ENCODE assay signal across 11 cellular contexts in the genomic region with DNA sequence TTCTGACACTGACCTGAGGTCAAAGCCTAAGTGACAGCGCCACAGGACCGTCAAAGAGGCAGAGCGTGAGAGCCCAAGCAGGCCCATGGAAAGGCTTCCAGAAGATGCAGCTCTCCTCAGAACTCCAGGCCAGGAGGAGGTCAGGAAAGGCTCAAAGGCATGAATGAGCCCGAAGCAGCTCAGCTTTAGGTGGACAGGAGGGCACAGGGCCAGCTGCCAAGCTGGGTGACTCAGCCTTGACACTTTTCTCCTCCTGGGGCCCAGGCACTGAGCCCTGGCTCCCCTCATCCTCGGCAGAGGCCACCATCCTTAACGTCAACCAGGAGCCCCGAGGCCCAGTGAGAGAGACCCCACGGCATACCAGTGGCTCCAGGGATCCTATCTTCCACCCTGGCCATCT.
A peak's percentile ranks its signal among the peaks of the same experiment; 100 is the strongest.
DNase-seq lines count a peak whose midpoint lies in the region; ATAC-seq, FAIRE-seq and TF ChIP-seq lines count a peak whose summit lies in the region.
"Had no signal": no experiment of that assay in that cellular context is flagged by ENCODE, and none has a peak within 500 bp of the region (broad histone marks: within the 10 kb centered on the region; RNA-seq: fewer than 3 reads in every experiment).

No MANE protein-coding gene starts in this region.

- H4K20me1 ChIP-seq in astrocyte (ENCODE audit: insufficient read depth, low read length), result no peaks in the 10 kb centered on the region

- H3K27ac ChIP-seq in astrocyte (ENCODE audit: low read depth, low read length), result no peak overlapping the region
- peak overlapping the region; percentile 43 for H3K27ac ChIP-seq in subcutaneous abdominal adipose tissue (ENCODE audit: low read depth, low read length)
- H3K27ac ChIP-seq: RWPE1 had no signal

- intact Hi-C loops in left ventricle myocardium superior (cut with micrococcal nuclease), result no loop called here

- no peak for TF ChIP-seq CTCF in astrocyte (IDR thresholded peaks at IDR 0.05; ENCODE audit: insufficient read depth, low read depth, low read length)

- no peak overlapping the region for H3K27ac Mint-ChIP-seq in astrocyte (ENCODE audit: unreplicated experiment)
- no peak overlapping the region for H3K27ac Mint-ChIP-seq in activated naive CD8-positive, alpha-beta T cell treated with anti-CD3 and anti-CD28 coated beads for 36 hours

- no peaks in the 10 kb centered on the region for H3K9me3 ChIP-seq in astrocyte (ENCODE audit: insufficient read depth, low read depth, low read length)
- H3K9me3 ChIP-seq in subcutaneous abdominal adipose tissue (ENCODE audit: control insufficient read depth in 5 of 5, low read length in 5 of 5), result no peaks in the 10 kb centered on the region

- peaks cover 25% of the 10 kb centered on the region for H3K27me3 Mint-ChIP-seq in astrocyte (ENCODE audit: low read depth, unreplicated experiment)
- H3K27me3 Mint-ChIP-seq in activated naive CD8-positive, alpha-beta T cell treated with anti-CD3 and anti-CD28 coated beads for 36 hours, result peaks cover 4% of the 10 kb centered on the region

- H3K36me3 ChIP-seq in astrocyte (ENCODE audit: insufficient read depth, low read length) (no peaks in the 10 kb centered on the region), subcutaneous abdominal adipose tissue (ENCODE audit: control insufficient read depth in 5 of 5, insufficient read depth in 5 of 5, low read length in 5 of 5) (no peaks in the 10 kb centered on the region)

- H3K4me2 ChIP-seq in astrocyte (ENCODE audit: low read length), result no peak overlapping the region

- DNase-seq in HK-2 (ENCODE audit: unreplicated experiment) (peak; percentile 38), astrocyte (ENCODE audit: low read depth) (peak; percentile 18), left ventricle myocardium superior (peak; percentile 78)
- no peak for DNase-seq in stimulated activated CD4-positive, alpha-beta T cell treated with anti-CD3 and anti-CD28 coated beads, Interleukin-2, amount 100 ng/mL, for 48 hours
- no peak for DNase-seq in activated naive CD8-positive, alpha-beta T cell treated with anti-CD3 and anti-CD28 coated beads for 36 hours
- DNase-seq in stimulated activated CD4-positive, alpha-beta T cell treated with anti-CD3 and anti-CD28 coated beads, Interleukin-4, amount 100 ng/mL, for 24 hours, result no peak
- DNase-seq: NCI-H2029 had no signal

- no peak overlapping the region for H2AFZ ChIP-seq in astrocyte (ENCODE audit: low read depth, low read length)

- H3K36me3 Mint-ChIP-seq in astrocyte (ENCODE audit: low read depth, unreplicated experiment), result no peaks in the 10 kb centered on the region
- H3K36me3 Mint-ChIP-seq in activated naive CD8-positive, alpha-beta T cell treated with anti-CD3 and anti-CD28 coated beads for 36 hours, result no peaks in the 10 kb centered on the region

- H3K4me3 Mint-ChIP-seq in astrocyte (ENCODE audit: unreplicated experiment), result no peak overlapping the region
- no peak overlapping the region for H3K4me3 Mint-ChIP-seq in activated naive CD8-positive, alpha-beta T cell treated with anti-CD3 and anti-CD28 coated beads for 36 hours

- H3K27me3 ChIP-seq in astrocyte (ENCODE audit: insufficient read depth, low read length) (peaks cover 4% of the 10 kb centered on the region), subcutaneous abdominal adipose tissue (ENCODE audit: control insufficient read depth in 5 of 5, insufficient read depth in 4 of 5, low read length in 5 of 5) (no peaks in the 10 kb centered on the region)

- ATAC-seq in left ventricle myocardium superior (peak; percentile 57), GM18520 (IDR thresholded peaks at IDR 0.05; ENCODE audit: unreplicated experiment) (no peak)

- FAIRE-seq in astrocyte (lab: Jason Lieb, UNC), result no peak
- FAIRE-seq: endometrium had no signal

- no peaks in the 10 kb centered on the region for H3K79me2 ChIP-seq in astrocyte (ENCODE audit: insufficient read depth, low read length)

- H3K4me3 ChIP-seq in astrocyte (ENCODE audit: insufficient read depth, low read depth, low read length) (no peak overlapping the region), subcutaneous abdominal adipose tissue (ENCODE audit: low read depth in 1 of 5, low read length in 5 of 5) (no peak overlapping the region)

- H3K9me3 Mint-ChIP-seq in astrocyte (ENCODE audit: unreplicated experiment), result no peaks in the 10 kb centered on the region
- no peaks in the 10 kb centered on the region for H3K9me3 Mint-ChIP-seq in activated naive CD8-positive, alpha-beta T cell treated with anti-CD3 and anti-CD28 coated beads for 36 hours

- H3K9ac ChIP-seq in astrocyte (ENCODE audit: low read length), result no peak overlapping the region
- no peak overlapping the region for H3K9ac ChIP-seq in subcutaneous abdominal adipose tissue (ENCODE audit: low read length in 5 of 5)

- H3K4me1 ChIP-seq in astrocyte (ENCODE audit: insufficient read depth, low read length), result no peaks in the 10 kb centered on the region
- H3K4me1 ChIP-seq in subcutaneous abdominal adipose tissue (ENCODE audit: control insufficient read depth in 5 of 5, insufficient read depth in 5 of 5, low read length in 5 of 5), result peaks cover 3 to 68% (median 36%) of the 10 kb centered on the region in 5 donors

- H3K4me1 Mint-ChIP-seq in astrocyte (ENCODE audit: low read depth, unreplicated experiment), result peaks cover 29% of the 10 kb centered on the region
- H3K4me1 Mint-ChIP-seq in activated naive CD8-positive, alpha-beta T cell treated with anti-CD3 and anti-CD28 coated beads for 36 hours, result no peaks in the 10 kb centered on the region

Comparison
In these comparisons a context has a peak if more than half of its experiments do, and no peak if none do; other contexts are left out.
1. DNase-seq: peak in HK-2 (single experiment), astrocyte (single experiment) and left ventricle myocardium superior (single experiment); none in stimulated activated CD4-positive, alpha-beta T cell treated with anti-CD3 and anti-CD28 coated beads, Interleukin-2, amount 100 ng/mL, for 48 hours (0 of 2), activated naive CD8-positive, alpha-beta T cell treated with anti-CD3 and anti-CD28 coated beads for 36 hours (single experiment) and stimulated activated CD4-positive, alpha-beta T cell treated with anti-CD3 and anti-CD28 coated beads, Interleukin-4, amount 100 ng/mL, for 24 hours (single experiment).